16 cellular contexts compared by ENCODE assay signal in the genomic region with DNA sequence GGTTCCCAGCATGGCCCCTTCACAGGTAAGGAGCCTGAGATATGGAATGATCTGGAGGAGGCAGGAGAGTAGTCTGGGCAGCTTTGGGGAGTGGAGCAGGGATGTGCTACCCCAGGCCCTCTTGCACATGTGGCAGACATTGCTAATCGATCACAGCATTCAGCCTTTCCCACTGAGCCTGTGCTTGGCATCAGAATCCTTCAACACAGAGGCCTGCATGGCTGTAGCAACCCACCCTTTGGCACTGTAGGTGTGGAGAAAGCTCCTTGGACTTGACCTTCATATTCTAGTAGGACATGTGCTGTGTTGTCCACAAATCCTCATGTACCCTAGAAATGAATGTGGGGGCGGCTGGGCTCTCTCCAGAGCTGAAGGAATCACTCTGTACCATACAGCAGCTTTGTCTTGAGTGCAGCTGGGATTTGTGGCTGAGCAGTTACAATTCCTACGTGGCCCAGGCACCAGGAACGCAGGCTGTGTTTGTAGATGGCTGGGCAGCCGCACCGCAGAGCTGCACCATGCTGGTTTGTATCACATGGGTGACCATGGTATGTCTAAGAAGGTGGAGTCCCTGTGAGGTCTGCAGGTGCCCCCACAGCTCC. TPM values are rescaled to one million over a fixed set of nuclear protein-coding genes. Genes with fewer than 3 reads are reported as not detected.
A peak's percentile ranks its signal among the peaks of the same experiment; 100 is the strongest.
DNase-seq lines count a peak whose midpoint lies in the region; ATAC-seq and TF ChIP-seq lines count a peak whose summit lies in the region.
"Had no signal": no experiment of that assay in that cellular context is flagged by ENCODE, and none has a peak within 500 bp of the region (broad histone marks: within the 10 kb centered on the region; RNA-seq: fewer than 3 reads in every experiment).

No MANE protein-coding gene starts in this region.

- H3K27ac ChIP-seq in RWPE1, result peak overlapping the region; percentile 60
- H3K27ac ChIP-seq: SJSA1 had no signal

- no peak for ATAC-seq in activated CD8-positive, alpha-beta T cell treated with anti-CD3 and anti-CD28 coated beads, Interleukin-2, amount 10 ng/mL, durations not matched to agents 7 days and 5 days
- ATAC-seq in activated CD8-positive, alpha-beta T cell treated with anti-CD3 and anti-CD28 coated beads for 36 hours, result no peak
- ATAC-seq in HG02642 (IDR thresholded peaks at IDR 0.05; ENCODE audit: poor library complexity, unreplicated experiment), result no peak
- ATAC-seq in HG03378 (IDR thresholded peaks at IDR 0.05; ENCODE audit: unreplicated experiment), result no peak
- ATAC-seq: PC-3 had no signal

- peaks cover 13% of the 10 kb centered on the region for H3K36me3 Mint-ChIP-seq in activated CD8-positive, alpha-beta T cell treated with anti-CD3 and anti-CD28 coated beads, Interleukin-2, amount 10 ng/mL, durations not matched to agents 7 days and 5 days (ENCODE audit: low read depth)
- peaks cover 2% of the 10 kb centered on the region for H3K36me3 Mint-ChIP-seq in activated CD8-positive, alpha-beta T cell treated with anti-CD3 and anti-CD28 coated beads for 36 hours (ENCODE audit: low read depth)

- no peak for DNase-seq in activated CD8-positive, alpha-beta T cell treated with anti-CD3 and anti-CD28 coated beads, Interleukin-2, amount 10 ng/mL, durations not matched to agents 7 days and 5 days
- DNase-seq in activated CD8-positive, alpha-beta T cell treated with anti-CD3 and anti-CD28 coated beads for 36 hours, result no peak
- DNase-seq in RWPE1 (ENCODE audit: low spot score), result no peak
- DNase-seq in fibroblast of mammary gland (ENCODE audit: low read depth), result peak; percentile 24
- peak; percentile 27 for DNase-seq in superior temporal gyrus (ENCODE audit: extremely low spot score)
- no peak for DNase-seq in NCI-H345 (lab: John Stamatoyannopoulos, UW)
- DNase-seq: C1 segment of cervical spinal cord; GF-D8; NCI-H187; NCI-H446 treated with DMSO at 0.1 percent for 48 hours; NK-92 treated with Interleukin-12 subunit alpha and Interleukin-12 subunit beta, amount 100 ng/mL, for 24 hours; PC-3 had no signal

- H3K4me1 Mint-ChIP-seq in activated CD8-positive, alpha-beta T cell treated with anti-CD3 and anti-CD28 coated beads, Interleukin-2, amount 10 ng/mL, durations not matched to agents 7 days and 5 days (ENCODE audit: low read depth), result peaks cover 14% of the 10 kb centered on the region
- H3K4me1 Mint-ChIP-seq in activated CD8-positive, alpha-beta T cell treated with anti-CD3 and anti-CD28 coated beads for 36 hours (ENCODE audit: low read depth), result peaks cover 4% of the 10 kb centered on the region

- intact Hi-C loops in activated CD8-positive, alpha-beta T cell treated with anti-CD3 and anti-CD28 coated beads for 36 hours (cut with micrococcal nuclease), result no loop called here

- no peak overlapping the region for H3K4me3 Mint-ChIP-seq in activated CD8-positive, alpha-beta T cell treated with anti-CD3 and anti-CD28 coated beads, Interleukin-2, amount 10 ng/mL, durations not matched to agents 7 days and 5 days
- H3K4me3 Mint-ChIP-seq in activated CD8-positive, alpha-beta T cell treated with anti-CD3 and anti-CD28 coated beads for 36 hours, result no peak overlapping the region
- H3K4me3 Mint-ChIP-seq: IgD-negative memory B cell had no signal

- no peak for TF ChIP-seq CTCF in activated CD8-positive, alpha-beta T cell treated with anti-CD3 and anti-CD28 coated beads for 36 hours (IDR thresholded peaks at IDR 0.05)
- TF ChIP-seq CTCF in RWPE1 (conservative IDR thresholded peaks at IDR 0.05; ENCODE audit: low read depth) (no peak), fibroblast of mammary gland (conservative IDR thresholded peaks at IDR 0.05; ENCODE audit: control insufficient read depth, insufficient read depth, low read depth, low read length) (no peak)

- H3K27me3 Mint-ChIP-seq in activated CD8-positive, alpha-beta T cell treated with anti-CD3 and anti-CD28 coated beads, Interleukin-2, amount 10 ng/mL, durations not matched to agents 7 days and 5 days (ENCODE audit: low read depth), result no peaks in the 10 kb centered on the region
- no peaks in the 10 kb centered on the region for H3K27me3 Mint-ChIP-seq in activated CD8-positive, alpha-beta T cell treated with anti-CD3 and anti-CD28 coated beads for 36 hours
- H3K27me3 Mint-ChIP-seq: IgD-negative memory B cell had no signal

- no peaks in the 10 kb centered on the region for H3K9me3 Mint-ChIP-seq in activated CD8-positive, alpha-beta T cell treated with anti-CD3 and anti-CD28 coated beads, Interleukin-2, amount 10 ng/mL, durations not matched to agents 7 days and 5 days (ENCODE audit: insufficient read depth)
- no peaks in the 10 kb centered on the region for H3K9me3 Mint-ChIP-seq in activated CD8-positive, alpha-beta T cell treated with anti-CD3 and anti-CD28 coated beads for 36 hours
- H3K9me3 Mint-ChIP-seq: IgD-negative memory B cell had no signal

- CTCF ChIA-PET in activated CD8-positive, alpha-beta T cell treated with anti-CD3 and anti-CD28 coated beads, Interleukin-2, amount 10 ng/mL, durations not matched to agents 7 days and 5 days (lab: Charles Lee), result no interaction called here
- CTCF ChIA-PET in activated CD8-positive, alpha-beta T cell treated with anti-CD3 and anti-CD28 coated beads for 36 hours (lab: Charles Lee), result no interaction called here
- CTCF ChIA-PET in RWPE1 (lab: Yijun Ruan, JAX), result interaction anchor here (0.6 kb wide), 1 partner anchor 169 kb away, joined by 3 read pairs; no protein-coding TSS in a partner anchor

- no peak overlapping the region for H3K4me3 ChIP-seq in fibroblast of mammary gland (ENCODE audit: control insufficient read depth, low read depth, low read length)
- H3K4me3 ChIP-seq: SJSA1 had no signal

- H3K27ac Mint-ChIP-seq in activated CD8-positive, alpha-beta T cell treated with anti-CD3 and anti-CD28 coated beads, Interleukin-2, amount 10 ng/mL, durations not matched to agents 7 days and 5 days, result peak overlapping the region; percentile 49
- H3K27ac Mint-ChIP-seq in activated CD8-positive, alpha-beta T cell treated with anti-CD3 and anti-CD28 coated beads for 36 hours, result no peak overlapping the region
- H3K27ac Mint-ChIP-seq: IgD-negative memory B cell had no signal

- POLR2A ChIA-PET in activated CD8-positive, alpha-beta T cell treated with anti-CD3 and anti-CD28 coated beads, Interleukin-2, amount 10 ng/mL, durations not matched to agents 7 days and 5 days (lab: Charles Lee), result no interaction called here
- POLR2A ChIA-PET in activated CD8-positive, alpha-beta T cell treated with anti-CD3 and anti-CD28 coated beads for 36 hours (lab: Charles Lee), result interaction anchor here (0.6 kb wide), 1 partner anchor 24 kb away, joined by 3 read pairs; no protein-coding TSS in a partner anchor
- POLR2A ChIA-PET in RWPE1 (lab: Yijun Ruan, JAX; ENCODE audit: low non-redundant PET), result interaction anchor here (0.5 kb wide), 1 partner anchor 904 kb away, joined by 3 read pairs; no protein-coding TSS in a partner anchor

RNA-seq across cellular contexts. Expression of a gene that starts 21.8 kb away (rescaled TPM):
- 100 to 1,000 TPM; 114 to 120 TPM for total RNA-seq in activated CD8-positive, alpha-beta T cell treated with anti-CD3 and anti-CD28 coated beads, Interleukin-2, amount 10 ng/mL, durations not matched to agents 7 days and 5 days
- 100 to 1,000 TPM in 1 of 2 experiments, 10 to 100 TPM in 1; 95.4 to 103 TPM for total RNA-seq in activated CD8-positive, alpha-beta T cell treated with anti-CD3 and anti-CD28 coated beads for 36 hours

Comparison
In these comparisons a context has a peak if more than half of its experiments do, and no peak if none do; other contexts are left out.
1. DNase-seq: peak in fibroblast of mammary gland (single experiment) and superior temporal gyrus (single experiment); none in activated CD8-positive, alpha-beta T cell treated with anti-CD3 and anti-CD28 coated beads, Interleukin-2, amount 10 ng/mL, durations not matched to agents 7 days and 5 days (single experiment), activated CD8-positive, alpha-beta T cell treated with anti-CD3 and anti-CD28 coated beads for 36 hours (single experiment), RWPE1 (single experiment) and NCI-H345 (single experiment).